In the genomic region with DNA sequence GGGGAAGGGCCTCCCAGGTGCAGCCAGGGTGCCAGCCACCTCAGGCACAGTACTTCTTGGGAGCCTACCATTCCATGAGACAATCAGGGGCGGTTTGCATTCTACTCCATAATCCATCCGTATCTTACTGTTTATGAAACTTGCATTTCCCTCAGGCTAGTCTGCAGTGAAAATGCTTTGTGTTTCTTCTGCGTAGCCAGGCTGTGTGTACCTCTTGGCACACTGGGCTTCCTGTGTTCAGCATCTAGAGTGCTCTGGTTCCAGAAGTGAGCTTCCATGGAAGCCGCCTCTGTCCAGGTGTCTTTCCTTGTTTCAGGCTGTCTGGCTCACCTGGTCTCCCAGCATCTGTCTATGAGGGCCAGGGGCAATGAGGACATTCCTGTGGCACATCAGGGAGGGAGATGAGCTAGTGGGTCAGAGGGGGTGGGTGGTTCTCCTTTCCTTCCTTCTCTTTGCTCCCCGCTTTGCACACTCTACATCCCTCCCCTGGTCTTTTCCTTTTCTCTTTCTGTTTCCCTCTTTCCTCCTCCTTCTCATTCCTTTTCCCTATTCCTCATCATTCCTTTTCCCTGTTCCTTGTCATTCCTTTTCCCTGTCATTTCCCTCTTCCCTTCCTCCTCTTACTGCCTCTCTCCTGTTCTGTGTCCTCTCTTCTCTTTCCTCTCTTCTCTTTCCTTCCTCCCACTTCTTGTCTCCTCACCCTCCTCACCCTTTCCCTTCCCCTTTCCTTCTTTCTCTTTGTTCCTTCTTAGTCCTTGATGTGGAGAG, we compare ENCODE assay signal across 24 cellular contexts.
"Had no signal": no experiment of that assay in that cellular context is flagged by ENCODE, and none has a peak within 500 bp of the region (broad histone marks: within the 10 kb centered on the region; RNA-seq: fewer than 3 reads in every experiment).

No MANE protein-coding gene starts in this region.

- H3K9me3 Mint-ChIP-seq: central memory CD8-positive, alpha-beta T cell; dendritic cell treated with granulocyte-macrophage colony-stimulating factor and Interleukin-4, amounts not matched to agents 40 ng/mL and 50 ng/mL, for 4 days; naive thymus-derived CD8-positive, alpha-beta T cell had no signal

- H3K27ac ChIP-seq: suprapubic skin, tibial artery, upper lobe of right lung had no signal

- H3K9me3 ChIP-seq: suprapubic skin, tibial artery, upper lobe of right lung had no signal

- H3K4me3 ChIP-seq: skin epidermis, suprapubic skin, tibial artery, upper lobe of right lung had no signal

- H3K36me3 ChIP-seq: suprapubic skin, upper lobe of right lung had no signal

- ATAC-seq: activated CD4-positive, alpha-beta T cell treated with anti-CD3 and anti-CD28 coated beads for 36 hours; activated CD8-positive, alpha-beta memory T cell treated with anti-CD3 and anti-CD28 coated beads, Interleukin-2, amount 10 ng/mL, durations not matched to agents 7 days and 5 days; activated CD8-positive, alpha-beta T cell treated with anti-CD3 and anti-CD28 coated beads, Interleukin-2, amount 10 ng/mL, durations not matched to agents 7 days and 5 days; left cardiac atrium; naive thymus-derived CD8-positive, alpha-beta T cell; sciatic nerve; SK-N-SH treated with all-trans-retinoic acid at 6 μM for 48 hours had no signal

- H3K4me3 Mint-ChIP-seq: activated CD4-positive, alpha-beta T cell treated with anti-CD3 and anti-CD28 coated beads for 36 hours; activated CD8-positive, alpha-beta memory T cell treated with anti-CD3 and anti-CD28 coated beads, Interleukin-2, amount 10 ng/mL, durations not matched to agents 7 days and 5 days; activated CD8-positive, alpha-beta T cell treated with anti-CD3 and anti-CD28 coated beads, Interleukin-2, amount 10 ng/mL, durations not matched to agents 7 days and 5 days; activated naive CD8-positive, alpha-beta T cell; central memory CD8-positive, alpha-beta T cell; dendritic cell treated with granulocyte-macrophage colony-stimulating factor and Interleukin-4, amounts not matched to agents 40 ng/mL and 50 ng/mL, for 4 days; naive thymus-derived CD8-positive, alpha-beta T cell had no signal

- H3K27me3 Mint-ChIP-seq: activated CD4-positive, alpha-beta T cell treated with anti-CD3 and anti-CD28 coated beads for 36 hours; activated CD8-positive, alpha-beta memory T cell treated with anti-CD3 and anti-CD28 coated beads, Interleukin-2, amount 10 ng/mL, durations not matched to agents 7 days and 5 days; activated naive CD8-positive, alpha-beta T cell; central memory CD8-positive, alpha-beta T cell; dendritic cell treated with granulocyte-macrophage colony-stimulating factor and Interleukin-4, amounts not matched to agents 40 ng/mL and 50 ng/mL, for 4 days; naive thymus-derived CD8-positive, alpha-beta T cell had no signal

- H3K27ac Mint-ChIP-seq: activated CD4-positive, alpha-beta T cell treated with anti-CD3 and anti-CD28 coated beads for 36 hours; activated CD8-positive, alpha-beta memory T cell treated with anti-CD3 and anti-CD28 coated beads, Interleukin-2, amount 10 ng/mL, durations not matched to agents 7 days and 5 days; activated CD8-positive, alpha-beta T cell treated with anti-CD3 and anti-CD28 coated beads, Interleukin-2, amount 10 ng/mL, durations not matched to agents 7 days and 5 days; activated naive CD8-positive, alpha-beta T cell had no signal

- H3K27me3 ChIP-seq: suprapubic skin, tibial artery, upper lobe of right lung had no signal

- DNase-seq: activated CD4-positive, alpha-beta T cell treated with anti-CD3 and anti-CD28 coated beads for 36 hours; activated CD4-positive, CD25-positive, alpha-beta regulatory T cell; activated CD8-positive, alpha-beta memory T cell treated with anti-CD3 and anti-CD28 coated beads, Interleukin-2, amount 10 ng/mL, durations not matched to agents 7 days and 5 days; activated CD8-positive, alpha-beta T cell treated with anti-CD3 and anti-CD28 coated beads, Interleukin-2, amount 10 ng/mL, durations not matched to agents 7 days and 5 days; activated effector memory CD4-positive, alpha-beta T cell treated with Interleukin-2 at 50 U/mL for 16 hours; activated naive CD4-positive, alpha-beta T cell treated with Interleukin-2 at 50 U/mL for 16 hours; anterior cingulate cortex; effector CD8-positive, alpha-beta T cell; erythroblast; head of caudate nucleus; hippocampal formation; left cardiac atrium; naive thymus-derived CD8-positive, alpha-beta T cell; stimulated activated CD4-positive, alpha-beta T cell treated with anti-CD3 and anti-CD28 coated beads, Interleukin-12 subunit alpha, Interleukin-12 subunit beta, amount 100 ng/mL, for 4 hours; stimulated activated CD4-positive, alpha-beta T cell treated with anti-CD3 and anti-CD28 coated beads, Interleukin-4, amount 100 ng/mL, for 1 hour; tibial artery; upper lobe of right lung had no signal

- H3K4me1 ChIP-seq: suprapubic skin, tibial artery, upper lobe of right lung had no signal
